Comparison of ENCODE assay signal across 8 cellular contexts in genomic region chr1:162633327-162633762, GRCh38. TPM values are rescaled to one million over a fixed set of nuclear protein-coding genes. Genes with fewer than 3 reads are reported as not detected.
A peak's percentile ranks its signal among the peaks of the same experiment; 100 is the strongest.
DNase-seq lines count a peak whose midpoint lies in the region; ATAC-seq and TF ChIP-seq lines count a peak whose summit lies in the region.

No MANE protein-coding gene starts in this region.

- H3K27me3 Mint-ChIP-seq in activated T-cell treated with anti-CD3 and anti-CD28 coated beads, Interleukin-2, amount 50 U/mL, for 4 hours (ENCODE audit: low read depth) = no peaks in the 10 kb centered on the region
- peaks cover 5 to 18% (median 6%) of the 10 kb centered on the region in 5 donors for H3K27me3 Mint-ChIP-seq in naive thymus-derived CD4-positive, alpha-beta T cell

- CTCF ChIA-PET in naive thymus-derived CD4-positive, alpha-beta T cell (lab: Charles Lee) = interaction anchor here (0.7 kb wide), 1 partner anchor 9 kb away, joined by 3 read pairs; no protein-coding TSS in a partner anchor

- peak overlapping the region; percentile 90 to 96 for H3K27ac ChIP-seq in right atrium auricular region
- H3K27ac ChIP-seq in upper lobe of left lung = peak overlapping the region; percentile 41 to 78 (median 68)
- H3K27ac ChIP-seq in naive thymus-derived CD4-positive, alpha-beta T cell (ENCODE audit: low read depth, low read length) = no peak overlapping the region

- POLR2A ChIA-PET in naive thymus-derived CD4-positive, alpha-beta T cell (lab: Charles Lee) = no interaction called here

- H3K9me3 ChIP-seq in MG63 (no peaks in the 10 kb centered on the region), right atrium auricular region (no peaks in the 10 kb centered on the region), upper lobe of left lung (no peaks in the 10 kb centered on the region)
- H3K9me3 ChIP-seq in naive thymus-derived CD4-positive, alpha-beta T cell (ENCODE audit: control insufficient read depth in 2 of 3, low read length in 3 of 3) = no peaks in the 10 kb centered on the region

- peaks cover 8% of the 10 kb centered on the region for H3K36me3 ChIP-seq in MG63
- H3K36me3 ChIP-seq in right atrium auricular region = no peaks in the 10 kb centered on the region
- no peaks in the 10 kb centered on the region for H3K36me3 ChIP-seq in upper lobe of left lung
- H3K36me3 ChIP-seq in naive thymus-derived CD4-positive, alpha-beta T cell (ENCODE audit: control insufficient read depth in 2 of 3, insufficient read depth in 3 of 3, low read length in 3 of 3) = no peaks in the 10 kb centered on the region

- H3K4me1 Mint-ChIP-seq in activated T-cell treated with anti-CD3 and anti-CD28 coated beads, Interleukin-2, amount 50 U/mL, for 4 hours (ENCODE audit: low read depth) = no peaks in the 10 kb centered on the region
- no peaks in the 10 kb centered on the region for H3K4me1 Mint-ChIP-seq in naive thymus-derived CD4-positive, alpha-beta T cell

- no peak for TF ChIP-seq EP300 in upper lobe of left lung (IDR thresholded peaks at IDR 0.05)

- no peaks in the 10 kb centered on the region for H3K36me3 Mint-ChIP-seq in activated T-cell treated with anti-CD3 and anti-CD28 coated beads, Interleukin-2, amount 50 U/mL, for 4 hours (ENCODE audit: insufficient read depth)
- no peaks in the 10 kb centered on the region for H3K36me3 Mint-ChIP-seq in naive thymus-derived CD4-positive, alpha-beta T cell

- TF ChIP-seq CTCF in right atrium auricular region (IDR thresholded peaks at IDR 0.05) (peak in 1 of 2 donors; percentile 31), upper lobe of left lung (IDR thresholded peaks at IDR 0.05) (no peak)

- no peak overlapping the region for H3K27ac Mint-ChIP-seq in naive thymus-derived CD4-positive, alpha-beta T cell

- H3K4me3 ChIP-seq in MG63 (peak overlapping the region; percentile 66), right atrium auricular region (peak overlapping the region; percentile 49 to 50), upper lobe of left lung (peak overlapping the region in 3 of 4 donors; percentile 25 to 43 (median 40))
- H3K4me3 ChIP-seq in naive thymus-derived CD4-positive, alpha-beta T cell (ENCODE audit: low read length) = no peak overlapping the region

- H3K4me1 ChIP-seq in right atrium auricular region = peaks cover 0 to 45% of the 10 kb centered on the region in 2 donors
- H3K4me1 ChIP-seq in upper lobe of left lung = peaks cover 0 to 3% (median 0%) of the 10 kb centered on the region in 4 donors
- H3K4me1 ChIP-seq in naive thymus-derived CD4-positive, alpha-beta T cell (ENCODE audit: control insufficient read depth in 2 of 2, insufficient read depth in 2 of 2, low read length in 2 of 2) = no peaks in the 10 kb centered on the region

- peak; percentile 38 for DNase-seq in MG63
- DNase-seq in right atrium auricular region (ENCODE audit: low spot score) = no peak
- DNase-seq in upper lobe of left lung = no peak
- DNase-seq in activated T-cell treated with anti-CD3 and anti-CD28 coated beads, Interleukin-2, amount 50 U/mL, for 4 hours = no peak
- DNase-seq in naive thymus-derived CD4-positive, alpha-beta T cell = no peak
- no peak for DNase-seq in OCI-M1 (lab: John Stamatoyannopoulos, UW)

- TF ChIP-seq POLR2A in upper lobe of left lung (IDR thresholded peaks at IDR 0.05) = no peak

- no peak overlapping the region for H3K4me3 Mint-ChIP-seq in activated T-cell treated with anti-CD3 and anti-CD28 coated beads, Interleukin-2, amount 50 U/mL, for 4 hours
- no peak overlapping the region for H3K4me3 Mint-ChIP-seq in naive thymus-derived CD4-positive, alpha-beta T cell

- WGBS in upper lobe of left lung, 2 donors = 79 to 88% methylated on average over 7 of the region's 7 CpGs

- ATAC-seq in GM21360 (IDR thresholded peaks at IDR 0.05; ENCODE audit: unreplicated experiment) = peak; percentile 60
- peak in 1 of 2 donors; percentile 39 for ATAC-seq in upper lobe of left lung (ENCODE audit: low FRiP score in 2 of 2)
- no peak for ATAC-seq in activated T-cell treated with anti-CD3 and anti-CD28 coated beads, Interleukin-2, amount 50 U/mL, for 4 hours
- no peak for ATAC-seq in naive thymus-derived CD4-positive, alpha-beta T cell
- ATAC-seq in GM21528 (IDR thresholded peaks at IDR 0.05; ENCODE audit: low FRiP score, unreplicated experiment) = no peak

- intact Hi-C loops in naive thymus-derived CD4-positive, alpha-beta T cell (cut with micrococcal nuclease) = no loop called here

- H3K27me3 ChIP-seq in MG63 (no peaks in the 10 kb centered on the region), right atrium auricular region (no peaks in the 10 kb centered on the region), upper lobe of left lung (no peaks in the 10 kb centered on the region)
- H3K27me3 ChIP-seq in naive thymus-derived CD4-positive, alpha-beta T cell (ENCODE audit: control insufficient read depth in 2 of 2, insufficient read depth in 2 of 2, low read length in 2 of 2) = no peaks in the 10 kb centered on the region

- H3K9me3 Mint-ChIP-seq in activated T-cell treated with anti-CD3 and anti-CD28 coated beads, Interleukin-2, amount 50 U/mL, for 4 hours = no peaks in the 10 kb centered on the region
- no peaks in the 10 kb centered on the region for H3K9me3 Mint-ChIP-seq in naive thymus-derived CD4-positive, alpha-beta T cell

RNA-seq across cellular contexts. Expression of gene DDR2, which starts 1.1 kb away (rescaled TPM):
- 38.1 and 51.2 TPM in 2 replicates for total RNA-seq in MG63 (2014; rRNA removed; shearing (Covaris generic); ENCODE audit: low replicate concordance)
- total RNA-seq in right atrium auricular region (10 to 100 TPM; 41.6 to 69.9 TPM), upper lobe of left lung (10 to 100 TPM; 10.5 to 53.3 (median 23.0) TPM)
- under 1 TPM; 0.29 to 0.84 (median 0.38) TPM for total RNA-seq in activated T-cell treated with anti-CD3 and anti-CD28 coated beads, Interleukin-2, amount 50 U/mL, for 4 hours
- total RNA-seq in naive thymus-derived CD4-positive, alpha-beta T cell = under 1 TPM; 0.24 to 0.44 (median 0.35) TPM
- not detected for polyA plus RNA-seq in naive thymus-derived CD4-positive, alpha-beta T cell

Comparison
In these comparisons a context has a peak if more than half of its experiments do, and no peak if none do; other contexts are left out.
1. RNA of gene DDR2, which starts 1.1 kb away (total RNA-seq): 41.6 to 69.9 TPM in right atrium auricular region, 38.1 to 51.2 TPM in MG63 and 10.5 to 53.3 TPM in upper lobe of left lung; 0.29 to 0.84 TPM in activated T-cell treated with anti-CD3 and anti-CD28 coated beads, Interleukin-2, amount 50 U/mL, for 4 hours and 0.24 to 0.44 TPM in naive thymus-derived CD4-positive, alpha-beta T cell; every median in the first group is over 4 times any median in the second.